18 cellular contexts compared by ENCODE assay signal in genomic region chr7:30910369-30911073, GRCh38. TPM values are rescaled to one million over a fixed set of nuclear protein-coding genes. Genes with fewer than 3 reads are reported as not detected.
DNase-seq lines count a peak whose midpoint lies in the region; ATAC-seq and TF ChIP-seq lines count a peak whose summit lies in the region.
"Had no signal": no experiment of that assay in that cellular context is flagged by ENCODE, and none has a peak within 500 bp of the region (broad histone marks: within the 10 kb centered on the region; RNA-seq: fewer than 3 reads in every experiment).

No MANE protein-coding gene starts in this region.

- POLR2A ChIA-PET in HEK293 (lab: Yijun Ruan, JAX), result no interaction called here

- H3K4me3 ChIP-seq in HEK293 (ENCODE audit: low read depth, low read length) (no peak overlapping the region), WERI-Rb-1 (ENCODE audit: low read depth, low read length) (no peak overlapping the region), skin epidermis (no peak overlapping the region)
- H3K4me3 ChIP-seq: SK-N-MC had no signal

- intact Hi-C loops in left ventricle myocardium superior (cut with micrococcal nuclease), result no loop called here

- CTCF ChIA-PET in HEK293 (lab: Yijun Ruan, JAX), result interaction anchor here (2.1 kb wide), 1 partner anchor 28 kb away, joined by 8 read pairs; no protein-coding TSS in a partner anchor

- TF ChIP-seq CTCF in HEK293 (tag by site-specific recombination; IDR thresholded peaks at IDR 0.05), result no peak
- no peak for TF ChIP-seq CTCF in WERI-Rb-1 (IDR thresholded peaks at IDR 0.05; ENCODE audit: low read depth, low read length)

- H3K9me3 ChIP-seq in HEK293 (ENCODE audit: control insufficient read depth, insufficient read depth, low read depth, low read length) (no peaks in the 10 kb centered on the region), WERI-Rb-1 (ENCODE audit: severe bottlenecking) (no peaks in the 10 kb centered on the region)
- H3K9me3 ChIP-seq: Caco-2 had no signal

- no peak for DNase-seq in WERI-Rb-1
- peak; percentile 50 for DNase-seq in left ventricle myocardium superior
- DNase-seq in amniotic stem cell (lab: John Stamatoyannopoulos, UW), result no peak
- DNase-seq in NCI-H146 treated with DMSO at 0.1 percent for 48 hours (lab: John Stamatoyannopoulos, UW; ENCODE audit: unreplicated experiment), result no peak
- DNase-seq in AG08396 (ENCODE audit: low spot score), result no peak
- DNase-seq: activated CD4-positive, alpha-beta T cell treated with anti-CD3 and anti-CD28 coated beads, Interleukin-2, amount 50 U/mL, for 4 hours; activated naive CD8-positive, alpha-beta T cell treated with anti-CD3 and anti-CD28 coated beads, Interleukin-2, amount 10 ng/mL, durations not matched to agents 7 days and 5 days; activated T-cell treated with anti-CD3 and anti-CD28 coated beads, Interleukin-2, amount 50 U/mL, for 4 hours; Caco-2; HCEC 1CT; immature natural killer cell; NCI-H1105; NCI-H2227 treated with DMSO at 0.1 percent for 48 hours; occipital lobe had no signal

- no peaks in the 10 kb centered on the region for H3K27me3 ChIP-seq in WERI-Rb-1 (ENCODE audit: insufficient read depth, low read depth, severe bottlenecking)

- ATAC-seq in left ventricle myocardium superior, result peak; percentile 5
- no peak for ATAC-seq in activated CD4-positive, CD25-positive, alpha-beta regulatory T cell treated with anti-CD3 and anti-CD28 coated beads, Interleukin-2, amount 50 U/mL, for 24 hours
- ATAC-seq: activated T-cell treated with anti-CD3 and anti-CD28 coated beads, Interleukin-2, amount 50 U/mL, for 4 hours had no signal

- H3K27ac ChIP-seq in HEK293 (ENCODE audit: extremely low read depth, low read depth, low read length), result no peak overlapping the region
- H3K27ac ChIP-seq in WERI-Rb-1, result peak overlapping the region; percentile 67
- peak overlapping the region in 12 of 21 experiments; percentile 14 to 80 (median 63) for H3K27ac ChIP-seq in skin epidermis
- H3K27ac ChIP-seq: SK-N-MC had no signal

- H3K36me3 ChIP-seq in HEK293 (ENCODE audit: control insufficient read depth in 2 of 2, insufficient read depth in 1 of 2, low read length in 2 of 2) (no peaks in the 10 kb centered on the region), WERI-Rb-1 (no peaks in the 10 kb centered on the region)

- no peaks in the 10 kb centered on the region for H3K4me1 ChIP-seq in HEK293 (ENCODE audit: control insufficient read depth, insufficient read depth, low read length)

TF ChIP-seq in HEK293, 187 proteins besides CTCF, POLR2A, EP300 and RAD21:
- TF ChIP-seq PRDM1 (tag by site-specific recombination; IDR thresholded peaks at IDR 0.05) (peak; percentile 49; the same call in 1 of the 2 replicates), ZNF214 (tag by site-specific recombination; IDR thresholded peaks at IDR 0.05; ENCODE audit: borderline replicate concordance) (no peak)
- TF ChIP-seq, protein P1, sequence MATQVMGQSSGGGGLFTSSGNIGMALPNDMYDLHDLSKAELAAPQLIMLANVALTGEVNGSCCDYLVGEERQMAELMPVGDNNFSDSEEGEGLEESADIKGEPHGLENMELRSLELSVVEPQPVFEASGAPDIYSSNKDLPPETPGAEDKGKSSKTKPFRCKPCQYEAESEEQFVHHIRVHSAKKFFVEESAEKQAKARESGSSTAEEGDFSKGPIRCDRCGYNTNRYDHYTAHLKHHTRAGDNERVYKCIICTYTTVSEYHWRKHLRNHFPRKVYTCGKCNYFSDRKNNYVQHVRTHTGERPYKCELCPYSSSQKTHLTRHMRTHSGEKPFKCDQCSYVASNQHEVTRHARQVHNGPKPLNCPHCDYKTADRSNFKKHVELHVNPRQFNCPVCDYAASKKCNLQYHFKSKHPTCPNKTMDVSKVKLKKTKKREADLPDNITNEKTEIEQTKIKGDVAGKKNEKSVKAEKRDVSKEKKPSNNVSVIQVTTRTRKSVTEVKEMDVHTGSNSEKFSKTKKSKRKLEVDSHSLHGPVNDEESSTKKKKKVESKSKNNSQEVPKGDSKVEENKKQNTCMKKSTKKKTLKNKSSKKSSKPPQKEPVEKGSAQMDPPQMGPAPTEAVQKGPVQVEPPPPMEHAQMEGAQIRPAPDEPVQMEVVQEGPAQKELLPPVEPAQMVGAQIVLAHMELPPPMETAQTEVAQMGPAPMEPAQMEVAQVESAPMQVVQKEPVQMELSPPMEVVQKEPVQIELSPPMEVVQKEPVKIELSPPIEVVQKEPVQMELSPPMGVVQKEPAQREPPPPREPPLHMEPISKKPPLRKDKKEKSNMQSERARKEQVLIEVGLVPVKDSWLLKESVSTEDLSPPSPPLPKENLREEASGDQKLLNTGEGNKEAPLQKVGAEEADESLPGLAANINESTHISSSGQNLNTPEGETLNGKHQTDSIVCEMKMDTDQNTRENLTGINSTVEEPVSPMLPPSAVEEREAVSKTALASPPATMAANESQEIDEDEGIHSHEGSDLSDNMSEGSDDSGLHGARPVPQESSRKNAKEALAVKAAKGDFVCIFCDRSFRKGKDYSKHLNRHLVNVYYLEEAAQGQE (tag by site-specific recombination; IDR thresholded peaks at IDR 0.05), result no peak

RNA-seq across cellular contexts. Expression of gene AQP1, which starts 1.1 kb away (rescaled TPM):
- 323 TPM for total RNA-seq in left ventricle myocardium superior

RNA-seq across cellular contexts. Expression of gene GHRHR, which starts 53.2 kb away (rescaled TPM):
- total RNA-seq in left ventricle myocardium superior, result not detected
- total RNA-seq: activated naive CD8-positive, alpha-beta T cell treated with anti-CD3 and anti-CD28 coated beads, Interleukin-2, amount 10 ng/mL, durations not matched to agents 7 days and 5 days; activated T-cell treated with anti-CD3 and anti-CD28 coated beads, Interleukin-2, amount 50 U/mL, for 4 hours; Caco-2; occipital lobe had no signal
